In genomic region chr18:7897119-7897518, GRCh38 we compare ENCODE assay signal across 24 cellular contexts.
DNase-seq lines count a peak whose midpoint lies in the region; ATAC-seq and TF ChIP-seq lines count a peak whose summit lies in the region.
"Had no signal": no experiment of that assay in that cellular context is flagged by ENCODE, and none has a peak within 500 bp of the region (broad histone marks: within the 10 kb centered on the region; RNA-seq: fewer than 3 reads in every experiment).

No MANE protein-coding gene starts in this region.

- POLR2A ChIA-PET in HEK293T (lab: Yijun Ruan, JAX): no interaction called here

- no peak overlapping the region for H3K4me2 ChIP-seq in osteoblast (ENCODE audit: insufficient read depth, low read length)

- H3K27ac ChIP-seq in coronary artery: peak overlapping the region; percentile 21 to 66
- peak overlapping the region; percentile 15 to 53 for H3K27ac ChIP-seq in left lung
- H3K27ac ChIP-seq in osteoblast (ENCODE audit: low read depth, low read length): no peak overlapping the region
- H3K27ac ChIP-seq: adrenal gland, right lobe of liver had no signal

- DNase-seq in AG20443 (ENCODE audit: low spot score) (peak; percentile 28), coronary artery (ENCODE audit: low spot score) (no peak), left lung (no peak), skeletal muscle cell (ENCODE audit: low read depth) (peak; percentile 39), osteoblast (ENCODE audit: insufficient read length, low spot score, missing footprints) (no peak), GM10266 (ENCODE audit: extremely low spot score) (no peak), HEK293T (ENCODE audit: extremely low spot score) (no peak)
- DNase-seq: ACHN; activated CD4-positive, alpha-beta T cell treated with anti-CD3 and anti-CD28 coated beads, Interleukin-2, amount 10 ng/mL, durations not matched to agents 24 days and 14 days; activated CD8-positive, alpha-beta memory T cell treated with anti-CD3 and anti-CD28 coated beads, Interleukin-2, amount 50 U/mL, for 4 hours; activated effector memory CD4-positive, alpha-beta T cell treated with Interleukin-2 at 50 U/mL for 16 hours; adrenal gland; CD4-positive, CD25-positive, alpha-beta regulatory T cell; effector memory CD4-positive, alpha-beta T cell; MM.1S; NCI-H1436 treated with DMSO at 0.1 percent for 48 hours; NCI-H2171 treated with DMSO at 0.1 percent for 48 hours; NCI-H69; right lobe of liver; SIG-M5; stimulated activated naive CD4-positive, alpha-beta T cell treated with Interleukin-2 at 50 U/mL for 16 hours; T-helper 1 cell had no signal

- ATAC-seq in left lung (peak; percentile 80), HG02884 (IDR thresholded peaks at IDR 0.05; ENCODE audit: unreplicated experiment) (no peak)
- ATAC-seq: right lobe of liver had no signal

- TF ChIP-seq CTCF in coronary artery (IDR thresholded peaks at IDR 0.05): no peak
- TF ChIP-seq CTCF in left lung (IDR thresholded peaks at IDR 0.05): no peak
- no peak for TF ChIP-seq CTCF in osteoblast (IDR thresholded peaks at IDR 0.05; ENCODE audit: extremely low read depth, low read depth, low read length)
- TF ChIP-seq CTCF in GM10266 (IDR thresholded peaks at IDR 0.05; ENCODE audit: control insufficient read depth, insufficient read depth, low read depth, missing control alignments): no peak

- CTCF ChIA-PET in HEK293T (lab: Yijun Ruan, JAX): no interaction called here

- H3K27me3 ChIP-seq in left lung: no peaks in the 10 kb centered on the region
- H3K27me3 ChIP-seq in osteoblast (ENCODE audit: insufficient read depth, low read length): no peaks in the 10 kb centered on the region
- H3K27me3 ChIP-seq: adrenal gland, right lobe of liver had no signal

- H4K20me1 ChIP-seq in osteoblast (ENCODE audit: insufficient read depth, low read length): no peaks in the 10 kb centered on the region

- intact Hi-C loops in left lung (cut with DNase I): no loop called here

- no peaks in the 10 kb centered on the region for H3K79me2 ChIP-seq in osteoblast (ENCODE audit: insufficient read depth, low read length)

- no peaks in the 10 kb centered on the region for H3K36me3 ChIP-seq in left lung
- no peaks in the 10 kb centered on the region for H3K36me3 ChIP-seq in osteoblast (ENCODE audit: insufficient read depth, low read length)
- H3K36me3 ChIP-seq: adrenal gland, HAP-1, right lobe of liver had no signal

- H3K4me1 ChIP-seq in left lung (no peaks in the 10 kb centered on the region), osteoblast (ENCODE audit: insufficient read depth, low read length) (peaks cover 8% of the 10 kb centered on the region)
- H3K4me1 ChIP-seq: adrenal gland, HAP-1 had no signal

- H2AFZ ChIP-seq in osteoblast (ENCODE audit: low read length): no peak overlapping the region

- H3K9me3 ChIP-seq in left lung (no peaks in the 10 kb centered on the region), osteoblast (ENCODE audit: low read depth, low read length) (no peaks in the 10 kb centered on the region)
- H3K9me3 ChIP-seq: adrenal gland, HAP-1, right lobe of liver had no signal

- peak overlapping the region; percentile 40 for H3K4me3 ChIP-seq in coronary artery
- no peak overlapping the region for H3K4me3 ChIP-seq in left lung
- H3K4me3 ChIP-seq in skeletal muscle cell (ENCODE audit: low read depth, low read length): no peak overlapping the region
- H3K4me3 ChIP-seq in osteoblast (ENCODE audit: insufficient read depth, low read length): no peak overlapping the region
- H3K4me3 ChIP-seq: adrenal gland, HAP-1, right lobe of liver had no signal

TF ChIP-seq in HEK293T, 16 proteins besides CTCF, POLR2A, EP300 and RAD21:
- TF ChIP-seq ELF4 (IDR thresholded peaks at IDR 0.05) (no peak), FOXM1 (IDR thresholded peaks at IDR 0.05; ENCODE audit: borderline replicate concordance) (no peak), NFRKB (IDR thresholded peaks at IDR 0.05) (no peak), ARNT (IDR thresholded peaks at IDR 0.05) (no peak), HDGF (IDR thresholded peaks at IDR 0.05; ENCODE audit: borderline replicate concordance) (no peak), PKNOX1 (IDR thresholded peaks at IDR 0.05) (no peak), BHLHE40 (IDR thresholded peaks at IDR 0.05; ENCODE audit: borderline replicate concordance) (no peak)
TF ChIP-seq in HEK293T: peak in this region for 0.

Comparison
In these comparisons a context has a peak if more than half of its experiments do, and no peak if none do; other contexts are left out.
1. DNase-seq: peak in AG20443 (single experiment) and skeletal muscle cell (single experiment); none in coronary artery (single experiment), left lung (0 of 2), osteoblast (single experiment), GM10266 (single experiment) and HEK293T (single experiment).